In genomic region chr15:25242166-25242879, GRCh38 we compare ENCODE assay signal across 29 cellular contexts.
DNase-seq lines count a peak whose midpoint lies in the region; ATAC-seq, FAIRE-seq and TF ChIP-seq lines count a peak whose summit lies in the region.
"Had no signal": no experiment of that assay in that cellular context is flagged by ENCODE, and none has a peak within 500 bp of the region (broad histone marks: within the 10 kb centered on the region; RNA-seq: fewer than 3 reads in every experiment).

No MANE protein-coding gene starts in this region.

- no peak for TF ChIP-seq POLR2A in H54 (IDR thresholded peaks at IDR 0.05; ENCODE audit: low read depth, low read length)

- POLR2A ChIA-PET in WTC11 (lab: Charles Lee), result no interaction called here

- no peak for FAIRE-seq in H54 (lab: Jason Lieb, UNC)
- FAIRE-seq: bronchial epithelial cell, GM12892, RCC 7860 had no signal

- no peaks in the 10 kb centered on the region for H3K36me3 Mint-ChIP-seq in CD14-positive monocyte
- peaks cover 37% of the 10 kb centered on the region for H3K36me3 Mint-ChIP-seq in WTC11
- no peaks in the 10 kb centered on the region for H3K36me3 Mint-ChIP-seq in T-helper 2 cell treated with Interferon-gamma antibody and Interleukin-4, amounts not matched to agents 5 μg/mL and 100 μg/mL, for 36 hours (ENCODE audit: low read depth)

- peaks cover 0 to 2% (median 2%) of the 10 kb centered on the region in 3 donors for H3K27me3 Mint-ChIP-seq in CD14-positive monocyte (ENCODE audit: low read depth in 3 of 3)
- no peaks in the 10 kb centered on the region for H3K27me3 Mint-ChIP-seq in WTC11 (ENCODE audit: low read depth)
- H3K27me3 Mint-ChIP-seq in T-helper 2 cell treated with Interferon-gamma antibody and Interleukin-4, amounts not matched to agents 5 μg/mL and 100 μg/mL, for 36 hours (ENCODE audit: low read depth), result no peaks in the 10 kb centered on the region
- H3K27me3 Mint-ChIP-seq: activated CD4-positive, alpha-beta T cell treated with anti-CD3 and anti-CD28 coated beads, Interleukin-2, amount 10 ng/mL, durations not matched to agents 24 days and 14 days; CD4-positive, alpha-beta T cell; dendritic cell treated with granulocyte-macrophage colony-stimulating factor and Interleukin-4, amounts not matched to agents 40 ng/mL and 50 ng/mL, for 4 days; naive thymus-derived CD4-positive, alpha-beta T cell; stimulated activated naive CD8-positive, alpha-beta T cell treated with anti-CD3 and anti-CD28 coated beads, Interleukin-15, amount 100 ng/mL, for 72 hours had no signal

- no peaks in the 10 kb centered on the region for H3K36me3 ChIP-seq in left ventricle myocardium inferior
- H3K36me3 ChIP-seq: right lobe of liver, SJSA1, tibial nerve had no signal

- intact Hi-C loops in CD14-positive monocyte (cut with micrococcal nuclease), result no loop called here
- intact Hi-C loops in left ventricle myocardium inferior (cut with micrococcal nuclease), result no loop called here
- intact Hi-C loops in posterior cingulate gyrus (cut with DNase I), result no loop called here

- TF ChIP-seq CTCF in CD14-positive monocyte (IDR thresholded peaks at IDR 0.05) (no peak), WTC11 (IDR thresholded peaks at IDR 0.05) (no peak), left ventricle myocardium inferior (IDR thresholded peaks at IDR 0.05; ENCODE audit: borderline replicate concordance) (no peak)

- H3K4me3 Mint-ChIP-seq in CD14-positive monocyte (no peak overlapping the region), WTC11 (no peak overlapping the region)
- H3K4me3 Mint-ChIP-seq in T-helper 2 cell treated with Interferon-gamma antibody and Interleukin-4, amounts not matched to agents 5 μg/mL and 100 μg/mL, for 36 hours, result no peak overlapping the region
- H3K4me3 Mint-ChIP-seq: activated CD4-positive, alpha-beta T cell treated with anti-CD3 and anti-CD28 coated beads, Interleukin-2, amount 10 ng/mL, durations not matched to agents 24 days and 14 days; CD4-positive, alpha-beta T cell; dendritic cell treated with granulocyte-macrophage colony-stimulating factor and Interleukin-4, amounts not matched to agents 40 ng/mL and 50 ng/mL, for 4 days; H9; naive thymus-derived CD4-positive, alpha-beta T cell; stimulated activated naive CD8-positive, alpha-beta T cell treated with anti-CD3 and anti-CD28 coated beads, Interleukin-15, amount 100 ng/mL, for 72 hours had no signal

- H3K27ac ChIP-seq in left ventricle myocardium inferior (replicated peaks), result no peak overlapping the region
- H3K27ac ChIP-seq: HL-60, right lobe of liver, SJSA1, tibial nerve had no signal

- peaks cover 46% of the 10 kb centered on the region for H3K9me3 ChIP-seq in left ventricle myocardium inferior (replicated peaks)
- H3K9me3 ChIP-seq: right lobe of liver had no signal

- H3K9me3 Mint-ChIP-seq in CD14-positive monocyte (peaks cover 64 to 99% (median 90%) of the 10 kb centered on the region in 7 donors), WTC11 (peaks cover 56% of the 10 kb centered on the region)
- peaks cover 19% of the 10 kb centered on the region for H3K9me3 Mint-ChIP-seq in T-helper 2 cell treated with Interferon-gamma antibody and Interleukin-4, amounts not matched to agents 5 μg/mL and 100 μg/mL, for 36 hours
- H3K9me3 Mint-ChIP-seq: CD4-positive, alpha-beta T cell had no signal

- ATAC-seq in WTC11, result no peak
- ATAC-seq: naive thymus-derived CD4-positive, alpha-beta T cell; right lobe of liver; stimulated activated naive CD8-positive, alpha-beta T cell treated with anti-CD3 and anti-CD28 coated beads, Interleukin-15, amount 100 ng/mL, for 72 hours had no signal

- CTCF ChIA-PET in WTC11 (lab: Charles Lee), result no interaction called here

- H3K4me1 ChIP-seq in left ventricle myocardium inferior, result no peaks in the 10 kb centered on the region
- H3K4me1 ChIP-seq: right lobe of liver, SJSA1, tibial nerve had no signal

- no peaks in the 10 kb centered on the region for H3K27me3 ChIP-seq in left ventricle myocardium inferior (ENCODE audit: low read depth)
- H3K27me3 ChIP-seq: right lobe of liver, SJSA1, tibial nerve had no signal

- H3K4me1 Mint-ChIP-seq in CD14-positive monocyte, result no peaks in the 10 kb centered on the region
- H3K4me1 Mint-ChIP-seq in WTC11, result no peaks in the 10 kb centered on the region
- no peaks in the 10 kb centered on the region for H3K4me1 Mint-ChIP-seq in T-helper 2 cell treated with Interferon-gamma antibody and Interleukin-4, amounts not matched to agents 5 μg/mL and 100 μg/mL, for 36 hours (ENCODE audit: low read depth)
- H3K4me1 Mint-ChIP-seq: activated CD4-positive, alpha-beta T cell treated with anti-CD3 and anti-CD28 coated beads, Interleukin-2, amount 10 ng/mL, durations not matched to agents 24 days and 14 days; H9; naive thymus-derived CD4-positive, alpha-beta T cell; stimulated activated naive CD8-positive, alpha-beta T cell treated with anti-CD3 and anti-CD28 coated beads, Interleukin-15, amount 100 ng/mL, for 72 hours had no signal

- H3K4me3 ChIP-seq in left ventricle myocardium inferior, result no peak overlapping the region
- H3K4me3 ChIP-seq: right lobe of liver, SJSA1, tibial nerve had no signal

- peak; percentile 30 for DNase-seq in CD14-positive monocyte (ENCODE audit: low spot score)
- DNase-seq in WTC11 (ENCODE audit: low spot score), result peak; percentile 3
- DNase-seq in left ventricle myocardium inferior, result peak; percentile 2
- DNase-seq in posterior cingulate gyrus, result peak in 7 of 10 donors; percentile 2 to 66 (median 6)
- no peak for DNase-seq in T-helper 2 cell treated with Interferon-gamma antibody and Interleukin-4, amounts not matched to agents 5 μg/mL and 100 μg/mL, for 36 hours (ENCODE audit: low spot score)
- DNase-seq in stimulated activated CD4-positive, alpha-beta T cell treated with anti-CD3 and anti-CD28 coated beads, Interleukin-12 subunit alpha, Interleukin-12 subunit beta, amount 100 ng/mL, for 4 hours, result no peak
- no peak for DNase-seq in H54 (ENCODE audit: insufficient read length, low spot score)
- no peak for DNase-seq in NCI-H82 (lab: John Stamatoyannopoulos, UW)
- DNase-seq: activated CD4-positive, alpha-beta T cell treated with anti-CD3 and anti-CD28 coated beads, Interleukin-2, amount 10 ng/mL, durations not matched to agents 24 days and 14 days; amniotic stem cell; EL; Kasumi-1; kidney glomerular epithelial cell; mesenchymal stem cell; NCI-H1092; NCI-H187 treated with DMSO at 0.1 percent for 48 hours; NCI-H526 treated with DMSO at 0.1 percent for 48 hours; stimulated activated naive CD8-positive, alpha-beta T cell treated with anti-CD3 and anti-CD28 coated beads, Interleukin-15, amount 100 ng/mL, for 72 hours had no signal

- H3K27ac Mint-ChIP-seq in CD14-positive monocyte, result no peak overlapping the region
- H3K27ac Mint-ChIP-seq in WTC11, result no peak overlapping the region
- H3K27ac Mint-ChIP-seq in T-helper 2 cell treated with Interferon-gamma antibody and Interleukin-4, amounts not matched to agents 5 μg/mL and 100 μg/mL, for 36 hours, result no peak overlapping the region
- H3K27ac Mint-ChIP-seq: activated CD4-positive, alpha-beta T cell treated with anti-CD3 and anti-CD28 coated beads, Interleukin-2, amount 10 ng/mL, durations not matched to agents 24 days and 14 days; CD4-positive, alpha-beta T cell; dendritic cell treated with granulocyte-macrophage colony-stimulating factor and Interleukin-4, amounts not matched to agents 40 ng/mL and 50 ng/mL, for 4 days; naive thymus-derived CD4-positive, alpha-beta T cell had no signal

TF ChIP-seq in WTC11, 78 proteins besides CTCF, POLR2A, EP300 and RAD21 (continues in another document):
- TF ChIP-seq AR (CRISPR knock-in tag; IDR thresholded peaks at IDR 0.05) (no peak), JUN (CRISPR knock-in tag; IDR thresholded peaks at IDR 0.05) (no peak), SP1 (CRISPR knock-in tag; conservative IDR thresholded peaks at IDR 0.05) (no peak), KAT7 (CRISPR knock-in tag; IDR thresholded peaks at IDR 0.05; ENCODE audit: borderline replicate concordance) (no peak), MAX (CRISPR knock-in tag; IDR thresholded peaks at IDR 0.05) (no peak), NR2C2 (CRISPR knock-in tag; IDR thresholded peaks at IDR 0.05) (no peak), NR3C1 (CRISPR knock-in tag; conservative IDR thresholded peaks at IDR 0.05; ENCODE audit: low read depth) (no peak), PREB (CRISPR knock-in tag; IDR thresholded peaks at IDR 0.05; ENCODE audit: borderline replicate concordance) (no peak)

Comparison
In these comparisons a context has a peak if more than half of its experiments do, and no peak if none do; other contexts are left out.
1. DNase-seq: peak in CD14-positive monocyte (single experiment), WTC11 (single experiment), left ventricle myocardium inferior (single experiment) and posterior cingulate gyrus (7 of 10); none in T-helper 2 cell treated with Interferon-gamma antibody and Interleukin-4, amounts not matched to agents 5 μg/mL and 100 μg/mL, for 36 hours (single experiment), stimulated activated CD4-positive, alpha-beta T cell treated with anti-CD3 and anti-CD28 coated beads, Interleukin-12 subunit alpha, Interleukin-12 subunit beta, amount 100 ng/mL, for 4 hours (single experiment), H54 (single experiment) and NCI-H82 (single experiment).